13 cellular contexts compared by ENCODE assay signal in the genomic region with DNA sequence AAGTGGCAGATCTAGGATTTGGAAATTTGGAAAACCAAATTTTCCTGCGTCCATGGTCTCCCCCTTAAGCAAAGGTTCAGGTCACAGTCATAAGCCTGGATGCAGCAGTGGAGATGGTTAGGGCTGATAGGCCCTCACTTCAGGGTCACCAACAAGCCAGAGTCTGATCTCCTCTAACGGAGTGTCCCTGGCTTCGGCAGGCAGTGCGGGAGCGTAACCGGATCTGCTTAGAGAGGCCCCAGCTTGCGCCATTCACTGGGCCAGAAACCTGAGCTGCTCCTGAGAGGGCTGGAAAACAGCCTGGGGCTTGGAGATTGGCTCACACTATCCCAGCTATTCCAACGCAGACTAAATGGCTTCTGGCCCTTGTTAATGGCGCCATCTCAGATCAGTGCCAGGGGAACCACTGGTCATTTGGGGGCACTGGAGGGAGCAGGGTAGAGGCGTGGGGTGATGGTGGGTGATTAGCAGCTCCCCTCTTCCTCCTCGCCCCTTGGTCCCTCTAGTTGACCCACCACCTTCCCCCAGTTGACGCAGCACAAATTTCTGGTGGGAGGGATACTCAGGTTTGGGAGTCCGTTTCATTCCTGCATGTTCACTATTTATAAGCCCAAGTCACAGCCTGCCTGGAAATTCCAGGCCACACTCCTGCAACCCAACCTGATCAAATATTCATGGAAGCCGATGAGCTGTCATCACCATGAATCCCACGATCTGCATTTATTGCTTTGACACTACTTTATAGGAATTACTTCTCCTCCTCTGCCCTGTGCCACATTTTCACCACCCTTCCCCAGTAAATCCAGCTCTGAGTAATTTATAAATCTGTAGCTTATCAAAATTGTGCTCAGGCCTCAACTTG.
A peak's percentile ranks its signal among the peaks of the same experiment; 100 is the strongest.
DNase-seq lines count a peak whose midpoint lies in the region; ATAC-seq, FAIRE-seq and TF ChIP-seq lines count a peak whose summit lies in the region.
"Had no signal": no experiment of that assay in that cellular context is flagged by ENCODE, and none has a peak within 500 bp of the region (broad histone marks: within the 10 kb centered on the region; RNA-seq: fewer than 3 reads in every experiment).

No MANE protein-coding gene starts in this region.

- POLR2A ChIA-PET in MCF 10A (lab: Yijun Ruan, JAX) = interaction anchor here (0.9 to 2.3 kb wide), 4 partner anchors 11 to 138 kb away, joined by 3 to 8 read pairs (median 4); no protein-coding TSS in a partner anchor

- TF ChIP-seq CTCF in MCF 10A (IDR thresholded peaks at IDR 0.05; ENCODE audit: unreplicated experiment) (no peak), mammary epithelial cell (conservative IDR thresholded peaks at IDR 0.05 in 1 of 2, IDR thresholded peaks at IDR 0.05 in 1 of 2; ENCODE audit: extremely low read depth in 1 of 2, insufficient read depth in 1 of 2, low read depth in 1 of 2, low read length in 2 of 2) (no peak), bronchial epithelial cell (IDR thresholded peaks at IDR 0.05; ENCODE audit: insufficient read depth, low read length, severe bottlenecking) (no peak), type B pancreatic cell (conservative IDR thresholded peaks at IDR 0.05) (no peak)

- no TSS peak for BruUV-seq in MCF 10A (replicated peaks; lab: Mats Ljungman, UMichigan)
- BruUV-seq in mammary epithelial cell (replicated peaks; lab: Mats Ljungman, UMichigan) = no TSS peak

- H3K4me3 Mint-ChIP-seq in MCF 10A (ENCODE audit: unreplicated experiment) (no peak overlapping the region), type B pancreatic cell (peak overlapping the region; percentile 45)
- H3K4me3 Mint-ChIP-seq: activated T-cell treated with anti-CD3 and anti-CD28 coated beads, Interleukin-2, amount 50 U/mL, for 72 hours had no signal

- no peak overlapping the region for H3K27ac Mint-ChIP-seq in MCF 10A (ENCODE audit: low read depth, unreplicated experiment)
- H3K27ac Mint-ChIP-seq in type B pancreatic cell = peak overlapping the region; percentile 67
- H3K27ac Mint-ChIP-seq: activated T-cell treated with anti-CD3 and anti-CD28 coated beads, Interleukin-2, amount 50 U/mL, for 72 hours had no signal

- H4K20me1 ChIP-seq in mammary epithelial cell (ENCODE audit: insufficient read depth, low read length) = no peaks in the 10 kb centered on the region

- H3K4me1 ChIP-seq in mammary epithelial cell (ENCODE audit: insufficient read depth, low read length) = no peaks in the 10 kb centered on the region
- no peaks in the 10 kb centered on the region for H3K4me1 ChIP-seq in aorta (ENCODE audit: control insufficient read depth in 1 of 2, insufficient read depth in 2 of 2, low read length in 2 of 2)

- H3K4me1 Mint-ChIP-seq in MCF 10A (ENCODE audit: insufficient read depth, unreplicated experiment) (no peaks in the 10 kb centered on the region), type B pancreatic cell (ENCODE audit: unreplicated experiment) (peaks cover 28% of the 10 kb centered on the region)

- DNase-seq in MCF 10A (ENCODE audit: unreplicated experiment) (peak; percentile 47), mammary epithelial cell (no peak), bronchial epithelial cell (ENCODE audit: low read depth) (peak; percentile 81), islet precursor cell (peak; percentile 94), type B pancreatic cell (ENCODE audit: extremely low spot score, unreplicated experiment) (peak; percentile 73), aorta (no peak), urothelium cell line (ENCODE audit: low spot score) (no peak)
- DNase-seq: activated T-cell treated with anti-CD3 and anti-CD28 coated beads, Interleukin-2, amount 50 U/mL, for 72 hours; dermis blood vessel endothelial cell; NCI-H1105; stimulated activated naive CD4-positive, alpha-beta T cell treated with Interleukin-2 at 50 U/mL for 16 hours had no signal

- in situ Hi-C loops in mammary epithelial cell (cut with MboI; ENCODE audit: low sequenced_read_pairs in 2 of 2) = no loop called here

- FAIRE-seq in bronchial epithelial cell (lab: Jason Lieb, UNC) = no peak
- no peak for FAIRE-seq in urothelium cell line (lab: Jason Lieb, UNC)
- FAIRE-seq: keratinocyte had no signal

- no peak overlapping the region for H3K4me3 ChIP-seq in mammary epithelial cell (replicated peaks in 1 of 3; ENCODE audit: insufficient read depth in 1 of 3, low read depth in 2 of 3, low read length in 3 of 3)
- no peak overlapping the region for H3K4me3 ChIP-seq in bronchial epithelial cell (ENCODE audit: low read depth, low read length)
- H3K4me3 ChIP-seq in aorta (ENCODE audit: low read length in 2 of 2) = no peak overlapping the region

- intact Hi-C loops in MCF 10A (cut with micrococcal nuclease) = no loop called here
- intact Hi-C loops in mammary epithelial cell (cut with micrococcal nuclease) = no loop called here
- intact Hi-C loops in aorta (cut with DNase I) = no loop called here

- 85% methylated on average over 14 of the region's 15 CpGs for WGBS in mammary epithelial cell (ENCODE audit: low coverage, missing lambda C conversion rate)
- WGBS in aorta, 2 donors = 88 to 90% methylated on average over 15 of the region's 15 CpGs

- H3K27me3 ChIP-seq in mammary epithelial cell (ENCODE audit: insufficient read depth, low read length) = no peaks in the 10 kb centered on the region
- no peaks in the 10 kb centered on the region for H3K27me3 ChIP-seq in bronchial epithelial cell (ENCODE audit: control insufficient read depth, insufficient read depth, low read length)
- no peaks in the 10 kb centered on the region for H3K27me3 ChIP-seq in aorta (ENCODE audit: control insufficient read depth in 1 of 2, insufficient read depth in 2 of 2, low read length in 1 of 2)

- H3K4me2 ChIP-seq in mammary epithelial cell (ENCODE audit: insufficient read depth, low read depth, low read length) = no peak overlapping the region

- H3K36me3 ChIP-seq in mammary epithelial cell (ENCODE audit: insufficient read depth, low read length) (no peaks in the 10 kb centered on the region), bronchial epithelial cell (ENCODE audit: control insufficient read depth, insufficient read depth, low read length) (no peaks in the 10 kb centered on the region), aorta (ENCODE audit: control insufficient read depth in 1 of 2, insufficient read depth in 2 of 2, low read length in 1 of 2) (no peaks in the 10 kb centered on the region)

- no peak overlapping the region for H3K9ac ChIP-seq in mammary epithelial cell (ENCODE audit: insufficient read depth, low read length)

- H3K27ac ChIP-seq in mammary epithelial cell (ENCODE audit: insufficient read depth, low read depth, low read length) = no peak overlapping the region
- H3K27ac ChIP-seq in aorta (ENCODE audit: low read depth in 1 of 2, low read length in 2 of 2) = no peak overlapping the region

- CTCF ChIA-PET in MCF 10A (lab: Yijun Ruan, JAX) = interaction anchor here (0.5 to 1.2 kb wide), 5 partner anchors 138 to 1319 kb away, joined by 3 to 5 read pairs (median 4); no protein-coding TSS in a partner anchor
- CTCF ChIA-PET in mammary epithelial cell (lab: Charles Lee; ENCODE audit: low non-redundant PET) = no interaction called here

- H3K9me3 Mint-ChIP-seq in MCF 10A (ENCODE audit: unreplicated experiment) = no peaks in the 10 kb centered on the region
- H3K9me3 Mint-ChIP-seq in type B pancreatic cell = no peaks in the 10 kb centered on the region
- H3K9me3 Mint-ChIP-seq: activated T-cell treated with anti-CD3 and anti-CD28 coated beads, Interleukin-2, amount 50 U/mL, for 72 hours had no signal

- no peak overlapping the region for H2AFZ ChIP-seq in mammary epithelial cell (ENCODE audit: low read depth, low read length)

- no peaks in the 10 kb centered on the region for H3K27me3 Mint-ChIP-seq in MCF 10A (ENCODE audit: insufficient read depth, unreplicated experiment)
- H3K27me3 Mint-ChIP-seq in type B pancreatic cell = no peaks in the 10 kb centered on the region

- ATAC-seq in aorta (ENCODE audit: low FRiP score) (no peak), HG02870 (IDR thresholded peaks at IDR 0.05; ENCODE audit: unreplicated experiment) (no peak)
- ATAC-seq: activated T-cell treated with anti-CD3 and anti-CD28 coated beads, Interleukin-2, amount 50 U/mL, for 72 hours had no signal

- dilution Hi-C loops in mammary epithelial cell (cut with HindIII; ENCODE audit: low sequenced_read_pairs) = no loop called here

- no peaks in the 10 kb centered on the region for H3K79me2 ChIP-seq in mammary epithelial cell (ENCODE audit: insufficient read depth, low read length)

- H3K9me3 ChIP-seq in mammary epithelial cell (replicated peaks; ENCODE audit: insufficient read depth, low read length) = no peaks in the 10 kb centered on the region
- H3K9me3 ChIP-seq in aorta (ENCODE audit: control insufficient read depth, low read length) = no peaks in the 10 kb centered on the region

- H3K36me3 Mint-ChIP-seq in MCF 10A (ENCODE audit: insufficient read depth, unreplicated experiment) (no peaks in the 10 kb centered on the region), type B pancreatic cell (no peaks in the 10 kb centered on the region)

Comparison
In these comparisons a context has a peak if more than half of its experiments do, and no peak if none do; other contexts are left out.
1. DNase-seq: peak in MCF 10A (single experiment), bronchial epithelial cell (single experiment), islet precursor cell (single experiment) and type B pancreatic cell (single experiment); none in mammary epithelial cell (single experiment), aorta (0 of 2) and urothelium cell line (single experiment).